ENCODE assay signal across 29 cellular contexts in genomic region chr22:19404676-19405075, GRCh38.
"Had no signal": no experiment of that assay in that cellular context is flagged by ENCODE, and none has a peak within 500 bp of the region (broad histone marks: within the 10 kb centered on the region; RNA-seq: fewer than 3 reads in every experiment).

No MANE protein-coding gene starts in this region.

- ATAC-seq: foreskin keratinocyte, left lung, lower lobe of right lung had no signal

- H3K4me1 ChIP-seq: foreskin keratinocyte, left lung, lower lobe of right lung, parathyroid adenoma, suprapubic skin, tibial nerve had no signal

- H3K27me3 Mint-ChIP-seq: activated CD4-positive, alpha-beta memory T cell treated with anti-CD3 and anti-CD28 coated beads for 36 hours; activated naive CD8-positive, alpha-beta T cell treated with anti-CD3 and anti-CD28 coated beads for 36 hours had no signal

- H3K9me3 ChIP-seq: esophagus muscularis mucosa, heart left ventricle, left lung, lower lobe of right lung, right atrium auricular region, SK-N-SH, suprapubic skin, tibial nerve had no signal

- H3K4me2 ChIP-seq: SK-N-SH had no signal

- H2AFZ ChIP-seq: parathyroid adenoma had no signal

- H3K9me3 Mint-ChIP-seq: activated CD4-positive, alpha-beta memory T cell treated with anti-CD3 and anti-CD28 coated beads for 36 hours; activated naive CD8-positive, alpha-beta T cell treated with anti-CD3 and anti-CD28 coated beads for 36 hours; T-helper 2 cell treated with Interferon-gamma antibody and Interleukin-4, amounts not matched to agents 5 μg/mL and 100 μg/mL, for 36 hours had no signal

- H3K4me1 Mint-ChIP-seq: activated naive CD8-positive, alpha-beta T cell treated with anti-CD3 and anti-CD28 coated beads for 36 hours had no signal

- H3K27ac ChIP-seq: brain microvascular endothelial cell, esophagus muscularis mucosa, foreskin keratinocyte, heart left ventricle, left lung, lower lobe of right lung, parathyroid adenoma, right atrium auricular region, suprapubic skin, tibial nerve had no signal

- H3K4me3 Mint-ChIP-seq: activated CD4-positive, alpha-beta memory T cell treated with anti-CD3 and anti-CD28 coated beads for 36 hours; activated naive CD8-positive, alpha-beta T cell treated with anti-CD3 and anti-CD28 coated beads for 36 hours; T-helper 2 cell treated with Interferon-gamma antibody and Interleukin-4, amounts not matched to agents 5 μg/mL and 100 μg/mL, for 36 hours had no signal

- H3K27me3 ChIP-seq: brain microvascular endothelial cell, esophagus muscularis mucosa, foreskin keratinocyte, heart left ventricle, left lung, right atrium auricular region, suprapubic skin, tibial nerve had no signal

- H3K9ac ChIP-seq: parathyroid adenoma, SK-N-SH had no signal

- FAIRE-seq: astrocyte, colon had no signal

- H3K4me3 ChIP-seq: esophagus muscularis mucosa, heart left ventricle, left lung, lower lobe of right lung, right atrium auricular region, suprapubic skin, tibial nerve had no signal

- H3K27ac Mint-ChIP-seq: activated CD4-positive, alpha-beta memory T cell treated with anti-CD3 and anti-CD28 coated beads for 36 hours; activated naive CD8-positive, alpha-beta T cell treated with anti-CD3 and anti-CD28 coated beads for 36 hours had no signal

- DNase-seq: activated CD4-positive, alpha-beta memory T cell treated with anti-CD3 and anti-CD28 coated beads for 36 hours; activated CD4-positive, alpha-beta T cell treated with anti-CD3 and anti-CD28 coated beads for 48 hours; activated CD8-positive, alpha-beta memory T cell treated with anti-CD3 and anti-CD28 coated beads, Interleukin-2, amount 50 U/mL, for 48 hours; activated naive CD4-positive, alpha-beta T cell; activated naive CD8-positive, alpha-beta T cell treated with anti-CD3 and anti-CD28 coated beads for 36 hours; activated T-cell treated with anti-CD3 and anti-CD28 coated beads, Interleukin-2, amount 50 U/mL, for 48 hours; amniotic stem cell; brain microvascular endothelial cell; dermis blood vessel endothelial cell; effector CD4-positive, alpha-beta T cell; foreskin keratinocyte; heart left ventricle; kidney glomerular epithelial cell; left lung; lower lobe of right lung; mesendoderm; occipital lobe; SK-N-SH; stimulated activated CD4-positive, alpha-beta T cell treated with anti-CD3 and anti-CD28 coated beads, Interleukin-15, amount 100 ng/mL, for 24 hours; stimulated activated CD4-positive, alpha-beta T cell treated with anti-CD3 and anti-CD28 coated beads, Interleukin-2, amount 100 ng/mL, for 24 hours; stimulated activated naive CD4-positive, alpha-beta T cell had no signal
